Comparison of ENCODE assay signal across 12 cellular contexts in the genomic region with DNA sequence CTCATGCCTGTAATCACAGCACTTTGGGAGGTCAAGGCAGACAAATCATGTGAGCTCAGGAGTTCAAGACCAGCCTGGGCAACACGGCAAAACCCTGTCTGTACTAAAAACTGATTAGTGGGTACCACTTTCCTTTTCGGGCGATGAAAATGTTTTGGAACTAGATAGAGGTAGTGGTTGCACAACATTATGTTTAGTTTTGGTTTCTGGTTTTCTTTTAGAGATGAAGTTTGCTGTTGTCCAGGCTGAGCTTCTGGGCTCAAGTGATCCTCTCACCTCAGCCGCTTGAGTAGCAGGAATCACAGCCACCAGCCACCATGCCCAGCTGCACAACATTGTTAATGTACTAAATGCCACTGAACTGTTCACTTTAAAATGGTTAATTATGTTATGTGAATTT. TPM values are rescaled to one million over a fixed set of nuclear protein-coding genes. Genes with fewer than 3 reads are reported as not detected.
DNase-seq lines count a peak whose midpoint lies in the region; ATAC-seq and TF ChIP-seq lines count a peak whose summit lies in the region.
"Had no signal": no experiment of that assay in that cellular context is flagged by ENCODE, and none has a peak within 500 bp of the region (broad histone marks: within the 10 kb centered on the region; RNA-seq: fewer than 3 reads in every experiment).

No MANE protein-coding gene starts in this region.

- peak overlapping the region; percentile 69 for H3K27ac ChIP-seq in smooth muscle cell (ENCODE audit: low read depth)
- H3K27ac ChIP-seq: thoracic aorta had no signal

- no peak overlapping the region for H3K4me2 ChIP-seq in smooth muscle cell

- no peaks in the 10 kb centered on the region for H3K9me3 ChIP-seq in smooth muscle cell (replicated peaks; ENCODE audit: low read depth)
- H3K9me3 ChIP-seq: thoracic aorta had no signal

- no peak overlapping the region for H3K4me3 ChIP-seq in smooth muscle cell
- H3K4me3 ChIP-seq: thoracic aorta had no signal

- H3K27me3 Mint-ChIP-seq in activated CD8-positive, alpha-beta T cell treated with anti-CD3 and anti-CD28 coated beads for 36 hours, result no peaks in the 10 kb centered on the region
- no peaks in the 10 kb centered on the region for H3K27me3 Mint-ChIP-seq in activated CD8-positive, alpha-beta T cell treated with anti-CD3 and anti-CD28 coated beads, Interleukin-2, amount 10 ng/mL, durations not matched to agents 7 days and 5 days (ENCODE audit: low read depth)
- H3K27me3 Mint-ChIP-seq in T-cell, result no peaks in the 10 kb centered on the region

- H4K20me1 ChIP-seq in smooth muscle cell (ENCODE audit: low read depth), result peaks cover 100% of the 10 kb centered on the region

- 97% methylated on average over 4 of the region's 4 CpGs for WGBS in smooth muscle cell (ENCODE audit: low lambda C conversion rate)

- H3K36me3 Mint-ChIP-seq in activated CD8-positive, alpha-beta T cell treated with anti-CD3 and anti-CD28 coated beads for 36 hours (ENCODE audit: low read depth), result peaks cover 54% of the 10 kb centered on the region
- H3K36me3 Mint-ChIP-seq in activated CD8-positive, alpha-beta T cell treated with anti-CD3 and anti-CD28 coated beads, Interleukin-2, amount 10 ng/mL, durations not matched to agents 7 days and 5 days (ENCODE audit: low read depth), result peaks cover 47% of the 10 kb centered on the region
- H3K36me3 Mint-ChIP-seq in T-cell, result peaks cover 39% of the 10 kb centered on the region

- H3F3A ChIP-seq in smooth muscle cell (ENCODE audit: low read depth), result peaks cover 3% of the 10 kb centered on the region

- no peaks in the 10 kb centered on the region for H3K27me3 ChIP-seq in smooth muscle cell (ENCODE audit: low read depth)

- peak overlapping the region; percentile 55 for H3K27ac Mint-ChIP-seq in activated CD8-positive, alpha-beta T cell treated with anti-CD3 and anti-CD28 coated beads for 36 hours
- H3K27ac Mint-ChIP-seq in activated CD8-positive, alpha-beta T cell treated with anti-CD3 and anti-CD28 coated beads, Interleukin-2, amount 10 ng/mL, durations not matched to agents 7 days and 5 days, result no peak overlapping the region
- H3K27ac Mint-ChIP-seq in T-cell, result peak overlapping the region; percentile 52 to 61
- H3K27ac Mint-ChIP-seq: WTC11 had no signal

- peaks cover 13% of the 10 kb centered on the region for H3K9me3 Mint-ChIP-seq in activated CD8-positive, alpha-beta T cell treated with anti-CD3 and anti-CD28 coated beads for 36 hours
- peaks cover 16% of the 10 kb centered on the region for H3K9me3 Mint-ChIP-seq in activated CD8-positive, alpha-beta T cell treated with anti-CD3 and anti-CD28 coated beads, Interleukin-2, amount 10 ng/mL, durations not matched to agents 7 days and 5 days (ENCODE audit: insufficient read depth)
- H3K9me3 Mint-ChIP-seq in T-cell, result peaks cover 0 to under 1% (median 0%) of the 10 kb centered on the region in 3 donors

- TF ChIP-seq CTCF in activated CD8-positive, alpha-beta T cell treated with anti-CD3 and anti-CD28 coated beads for 36 hours (IDR thresholded peaks at IDR 0.05), result no peak
- no peak for TF ChIP-seq CTCF in smooth muscle cell (IDR thresholded peaks at IDR 0.05; ENCODE audit: borderline replicate concordance, insufficient read depth, poor library complexity, severe bottlenecking)

- intact Hi-C loops in activated CD8-positive, alpha-beta T cell treated with anti-CD3 and anti-CD28 coated beads for 36 hours (cut with micrococcal nuclease), result loop anchor here (1.0 kb wide), 1 partner anchor 9 kb away; no protein-coding TSS in a partner anchor

- H3K4me3 Mint-ChIP-seq in activated CD8-positive, alpha-beta T cell treated with anti-CD3 and anti-CD28 coated beads for 36 hours, result no peak overlapping the region
- no peak overlapping the region for H3K4me3 Mint-ChIP-seq in activated CD8-positive, alpha-beta T cell treated with anti-CD3 and anti-CD28 coated beads, Interleukin-2, amount 10 ng/mL, durations not matched to agents 7 days and 5 days
- H3K4me3 Mint-ChIP-seq in T-cell, result no peak overlapping the region
- H3K4me3 Mint-ChIP-seq: WTC11 had no signal

- H3K36me3 ChIP-seq in smooth muscle cell (ENCODE audit: low read depth), result no peaks in the 10 kb centered on the region
- H3K36me3 ChIP-seq: thoracic aorta had no signal

- no peak for DNase-seq in activated CD8-positive, alpha-beta T cell treated with anti-CD3 and anti-CD28 coated beads for 36 hours
- no peak for DNase-seq in activated CD8-positive, alpha-beta T cell treated with anti-CD3 and anti-CD28 coated beads, Interleukin-2, amount 10 ng/mL, durations not matched to agents 7 days and 5 days
- DNase-seq in T-cell, result no peak
- no peak for DNase-seq in smooth muscle cell (lab: John Stamatoyannopoulos, UW; ENCODE audit: unreplicated experiment)
- no peak for DNase-seq in stimulated activated CD4-positive, alpha-beta T cell treated with anti-CD3 and anti-CD28 coated beads, Interleukin-4, amount 100 ng/mL, for 24 hours
- no peak for DNase-seq in AG20443 (ENCODE audit: low spot score)
- DNase-seq: NCI-H2171, occipital lobe had no signal

- POLR2A ChIA-PET in activated CD8-positive, alpha-beta T cell treated with anti-CD3 and anti-CD28 coated beads for 36 hours (lab: Charles Lee), result interaction anchor here (0.6 to 1.8 kb wide), 4 partner anchors 10 to 28 kb away, joined by 4 to 5 read pairs (median 4); no protein-coding TSS in a partner anchor
- POLR2A ChIA-PET in activated CD8-positive, alpha-beta T cell treated with anti-CD3 and anti-CD28 coated beads, Interleukin-2, amount 10 ng/mL, durations not matched to agents 7 days and 5 days (lab: Charles Lee), result no interaction called here
- POLR2A ChIA-PET in T-cell (lab: Charles Lee), result no interaction called here

- H2AFZ ChIP-seq in smooth muscle cell (ENCODE audit: low read depth), result no peak overlapping the region

- H3K79me2 ChIP-seq in smooth muscle cell (ENCODE audit: low read depth), result peaks cover 88% of the 10 kb centered on the region

- ATAC-seq in activated CD8-positive, alpha-beta T cell treated with anti-CD3 and anti-CD28 coated beads for 36 hours, result no peak
- ATAC-seq in activated CD8-positive, alpha-beta T cell treated with anti-CD3 and anti-CD28 coated beads, Interleukin-2, amount 10 ng/mL, durations not matched to agents 7 days and 5 days, result no peak
- ATAC-seq in HG03064 (IDR thresholded peaks at IDR 0.05; ENCODE audit: low read depth, unreplicated experiment), result peak; percentile 45
- ATAC-seq in T-cell (replicated peaks in 1 of 4), result no peak
- ATAC-seq in HG02970 (IDR thresholded peaks at IDR 0.05; ENCODE audit: low FRiP score, unreplicated experiment), result no peak
- ATAC-seq: WTC11 had no signal

- no peak overlapping the region for H3K9ac ChIP-seq in smooth muscle cell (ENCODE audit: low read depth)

- H3K4me1 ChIP-seq in smooth muscle cell (ENCODE audit: low read depth), result peaks cover 4% of the 10 kb centered on the region

- peaks cover 48% of the 10 kb centered on the region for H3K4me1 Mint-ChIP-seq in activated CD8-positive, alpha-beta T cell treated with anti-CD3 and anti-CD28 coated beads for 36 hours (ENCODE audit: low read depth)
- H3K4me1 Mint-ChIP-seq in activated CD8-positive, alpha-beta T cell treated with anti-CD3 and anti-CD28 coated beads, Interleukin-2, amount 10 ng/mL, durations not matched to agents 7 days and 5 days (ENCODE audit: low read depth), result peaks cover 35% of the 10 kb centered on the region
- peaks cover 48 to 49% (median 49%) of the 10 kb centered on the region in 3 donors for H3K4me1 Mint-ChIP-seq in T-cell
- H3K4me1 Mint-ChIP-seq: WTC11 had no signal

- CTCF ChIA-PET in activated CD8-positive, alpha-beta T cell treated with anti-CD3 and anti-CD28 coated beads for 36 hours (lab: Charles Lee), result interaction anchor here (1.0 to 1.5 kb wide), 7 partner anchors 12 to 179 kb away, joined by 3 to 5 read pairs (median 4); a partner anchor contains a TSS
- CTCF ChIA-PET in activated CD8-positive, alpha-beta T cell treated with anti-CD3 and anti-CD28 coated beads, Interleukin-2, amount 10 ng/mL, durations not matched to agents 7 days and 5 days (lab: Charles Lee), result interaction anchor here (0.7 to 1.6 kb wide), 4 partner anchors 12 to 98 kb away, joined by 3 to 6 read pairs (median 4); no protein-coding TSS in a partner anchor
- CTCF ChIA-PET in T-cell (lab: Charles Lee), result interaction anchor here in 1 of 2 donors (1.0 kb wide), 1 partner anchor 45 kb away, joined by 3 read pairs; no protein-coding TSS in a partner anchor

RNA-seq across cellular contexts. Expression of a gene that starts 27.6 kb away (rescaled TPM):
- 100 to 1,000 TPM; 114 to 115 TPM for total RNA-seq in activated CD8-positive, alpha-beta T cell treated with anti-CD3 and anti-CD28 coated beads for 36 hours
- total RNA-seq in activated CD8-positive, alpha-beta T cell treated with anti-CD3 and anti-CD28 coated beads, Interleukin-2, amount 10 ng/mL, durations not matched to agents 7 days and 5 days, result 100 to 1,000 TPM; 105 to 107 TPM
- total RNA-seq in T-cell, result 100 to 1,000 TPM; 170 to 283 (median 177) TPM
- total RNA-seq in smooth muscle cell, result 33.3 and 47.7 TPM in 2 replicates
- polyA plus RNA-seq in smooth muscle cell, result 26.9 and 48.0 TPM in 2 replicates
